Comparison of ENCODE assay signal across 1 cellular context in genomic region chr9:134267305-134268265, GRCh38.
TF ChIP-seq lines count a peak whose summit lies in the region.

No MANE protein-coding gene starts in this region.

TF ChIP-seq in HepG2, 621 proteins besides CTCF, POLR2A, EP300 and RAD21 (continued from another document):
- TF ChIP-seq SNAPC4 (CRISPR knock-in tag; IDR thresholded peaks at IDR 0.05) (no peak), ZNF556 (CRISPR knock-in tag; IDR thresholded peaks at IDR 0.05; ENCODE audit: borderline replicate concordance) (no peak), FOXP1 (IDR thresholded peaks at IDR 0.05) (no peak), FOXP1 (CRISPR knock-in tag; IDR thresholded peaks at IDR 0.05) (no peak), ATF7-NPFF (CRISPR knock-in tag; IDR thresholded peaks at IDR 0.05; ENCODE audit: low read depth) (no peak), ZFYVE20 (CRISPR knock-in tag; IDR thresholded peaks at IDR 0.05; ENCODE audit: borderline replicate concordance, low read depth) (peak; percentile 34; the same call in 1 of the 2 replicates), ZNF597 (CRISPR knock-in tag; IDR thresholded peaks at IDR 0.05) (no peak), PTBP1 (IDR thresholded peaks at IDR 0.05; ENCODE audit: low read depth, low read length, poor library complexity, severe bottlenecking) (no peak), E2F1 (CRISPR knock-in tag; IDR thresholded peaks at IDR 0.05) (no peak), FOXK2 (IDR thresholded peaks at IDR 0.05) (no peak), ZNF616 (CRISPR knock-in tag; IDR thresholded peaks at IDR 0.05; ENCODE audit: low read depth) (no peak), ETS1 (CRISPR knock-in tag; IDR thresholded peaks at IDR 0.05) (no peak), STAT6 (CRISPR knock-in tag; IDR thresholded peaks at IDR 0.05; ENCODE audit: borderline replicate concordance) (no peak; the same call in 1 of the 2 replicates), RBAK (CRISPR knock-in tag; IDR thresholded peaks at IDR 0.05) (no peak), ZNF691 (CRISPR knock-in tag; IDR thresholded peaks at IDR 0.05; ENCODE audit: borderline replicate concordance, low read depth) (no peak), ZNF607 (CRISPR knock-in tag; IDR thresholded peaks at IDR 0.05; ENCODE audit: borderline replicate concordance) (0 out of 2 replicates have a peak, but pooled peaks have one; percentile 11), RARA (CRISPR knock-in tag; IDR thresholded peaks at IDR 0.05) (peak; percentile 68), NONO (IDR thresholded peaks at IDR 0.05) (no peak), NONO (CRISPR knock-in tag; conservative IDR thresholded peaks at IDR 0.05) (no peak), ZNF207 (IDR thresholded peaks at IDR 0.05; ENCODE audit: borderline replicate concordance) (no peak), ATAD3A (CRISPR knock-in tag; IDR thresholded peaks at IDR 0.05) (no peak), SRF (IDR thresholded peaks at IDR 0.05; ENCODE audit: low read depth, low read length) (no peak)
